Comparison of ENCODE assay signal across 20 cellular contexts in genomic region chr21:43001316-43001715, GRCh38. TPM values are rescaled to one million over a fixed set of nuclear protein-coding genes. Genes with fewer than 3 reads are reported as not detected.
DNase-seq lines count a peak whose midpoint lies in the region; ATAC-seq and TF ChIP-seq lines count a peak whose summit lies in the region.
"Had no signal": no experiment of that assay in that cellular context is flagged by ENCODE, and none has a peak within 500 bp of the region (broad histone marks: within the 10 kb centered on the region; RNA-seq: fewer than 3 reads in every experiment).

No MANE protein-coding gene starts in this region.

- H3K4me3 ChIP-seq in left ventricle myocardium inferior: no peak overlapping the region
- H3K4me3 ChIP-seq in rectal smooth muscle tissue (ENCODE audit: low read length): no peak overlapping the region
- no peak overlapping the region for H3K4me3 ChIP-seq in HAP-1
- H3K4me3 ChIP-seq: coronary artery, spleen had no signal

- peaks cover 10% of the 10 kb centered on the region for H3K9me3 ChIP-seq in left ventricle myocardium inferior (replicated peaks)
- H3K9me3 ChIP-seq in HAP-1: peaks cover 16% of the 10 kb centered on the region

- TF ChIP-seq CTCF in left ventricle myocardium inferior (IDR thresholded peaks at IDR 0.05; ENCODE audit: borderline replicate concordance) (no peak), omental fat pad (IDR thresholded peaks at IDR 0.05) (no peak)

- intact Hi-C loops in left ventricle myocardium superior (cut with micrococcal nuclease) (no loop called here), left ventricle myocardium inferior (cut with micrococcal nuclease) (no loop called here)

- H3K27ac ChIP-seq in left ventricle myocardium inferior (replicated peaks) (no peak overlapping the region), rectal smooth muscle tissue (ENCODE audit: low read depth, low read length) (peak overlapping the region; percentile 68)
- H3K27ac ChIP-seq: coronary artery had no signal

- H3K27me3 ChIP-seq in left ventricle myocardium inferior (ENCODE audit: low read depth): no peaks in the 10 kb centered on the region
- H3K27me3 ChIP-seq in rectal smooth muscle tissue (ENCODE audit: control insufficient read depth, insufficient read depth, low read length): no peaks in the 10 kb centered on the region
- H3K27me3 ChIP-seq in HAP-1 (ENCODE audit: low read depth): no peaks in the 10 kb centered on the region
- H3K27me3 ChIP-seq: spleen had no signal

- H3K9ac ChIP-seq in rectal smooth muscle tissue (ENCODE audit: low read length): no peak overlapping the region

- ATAC-seq in left ventricle myocardium superior: peak; percentile 24
- ATAC-seq in omental fat pad (ENCODE audit: low FRiP score): no peak
- no peak for ATAC-seq in GM21529 (IDR thresholded peaks at IDR 0.05; ENCODE audit: unreplicated experiment)
- ATAC-seq: left colon had no signal

- DNase-seq in left ventricle myocardium superior (no peak), left ventricle myocardium inferior (no peak), globus pallidus (ENCODE audit: low spot score) (peak; percentile 19), retina (no peak), omental fat pad (ENCODE audit: low spot score) (no peak), HAP-1 (ENCODE audit: low spot score in 2 of 2) (no peak)
- DNase-seq: activated CD4-positive, alpha-beta memory T cell treated with anti-CD3 and anti-CD28 coated beads for 36 hours; activated CD4-positive, CD25-positive, alpha-beta regulatory T cell; activated gamma-delta T cell treated with Interleukin-2 at 50 U/mL for 16 hours; endodermal cell; NCI-H1105 treated with DMSO at 0.1 percent for 48 hours; NCI-H510A treated with DMSO at 0.1 percent for 48 hours; nephron progenitor cell; stimulated activated CD4-positive, alpha-beta T cell treated with anti-CD3 and anti-CD28 coated beads, Interleukin-4, amount 100 ng/mL, for 24 hours; T1000 had no signal

- H3K4me1 ChIP-seq in left ventricle myocardium inferior (peaks cover 4% of the 10 kb centered on the region), rectal smooth muscle tissue (ENCODE audit: control insufficient read depth, insufficient read depth, low read length) (peaks cover 10% of the 10 kb centered on the region), HAP-1 (no peaks in the 10 kb centered on the region)

- H3K36me3 ChIP-seq in left ventricle myocardium inferior (peaks cover 19% of the 10 kb centered on the region), rectal smooth muscle tissue (ENCODE audit: control insufficient read depth, insufficient read depth, low read length) (no peaks in the 10 kb centered on the region), HAP-1 (replicated peaks) (0 out of 2 replicates have a peak, but pooled peaks cover 4% of the 10 kb centered on the region)

- in situ Hi-C loops in HAP-1 (cut with MboI; ENCODE audit: low sequenced_read_pairs): no loop called here

RNA-seq across cellular contexts. Expression of gene PKNOX1, which starts 27.0 kb away (rescaled TPM):
- total RNA-seq in left ventricle myocardium superior: 8.4 TPM
- 9.7 TPM for total RNA-seq in left ventricle myocardium inferior
- total RNA-seq in omental fat pad: 10 to 100 TPM in 3 of 4 donors, 1 to 10 TPM in 1; 9.2 to 27.7 (median 18.6) TPM
